ENCODE assay signal across 1 cellular context in the genomic region with DNA sequence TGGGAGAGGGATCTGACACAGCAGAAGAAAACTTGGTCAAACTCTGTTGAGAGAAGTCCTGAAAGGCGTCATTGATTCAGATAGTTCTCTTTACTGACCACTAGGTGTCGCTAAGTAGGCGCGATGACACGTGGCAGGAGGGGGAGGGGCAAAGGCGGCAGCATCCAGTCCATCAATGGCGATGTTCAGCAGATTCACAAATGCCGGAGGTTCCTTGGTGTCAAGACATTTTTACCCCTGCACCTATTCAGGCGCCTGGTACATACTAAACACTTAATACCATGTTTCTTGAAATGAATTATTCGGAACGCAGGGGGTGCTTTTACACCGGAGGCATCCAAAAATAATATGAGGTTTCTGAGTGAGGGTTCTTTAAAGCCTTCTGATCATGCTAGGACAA.
TF ChIP-seq lines count a peak whose summit lies in the region.

No MANE protein-coding gene starts in this region.

TF ChIP-seq in HepG2, 621 proteins besides CTCF, POLR2A, EP300 and RAD21 (continued from another document and continues in another):
- TF ChIP-seq, protein P1, sequence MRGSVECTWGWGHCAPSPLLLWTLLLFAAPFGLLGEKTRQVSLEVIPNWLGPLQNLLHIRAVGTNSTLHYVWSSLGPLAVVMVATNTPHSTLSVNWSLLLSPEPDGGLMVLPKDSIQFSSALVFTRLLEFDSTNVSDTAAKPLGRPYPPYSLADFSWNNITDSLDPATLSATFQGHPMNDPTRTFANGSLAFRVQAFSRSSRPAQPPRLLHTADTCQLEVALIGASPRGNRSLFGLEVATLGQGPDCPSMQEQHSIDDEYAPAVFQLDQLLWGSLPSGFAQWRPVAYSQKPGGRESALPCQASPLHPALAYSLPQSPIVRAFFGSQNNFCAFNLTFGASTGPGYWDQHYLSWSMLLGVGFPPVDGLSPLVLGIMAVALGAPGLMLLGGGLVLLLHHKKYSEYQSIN (CRISPR knock-in tag; IDR thresholded peaks at IDR 0.05; ENCODE audit: borderline replicate concordance), result no peak
- TF ChIP-seq ZNF879 (CRISPR knock-in tag; IDR thresholded peaks at IDR 0.05) (no peak), THAP7 (CRISPR knock-in tag; IDR thresholded peaks at IDR 0.05) (no peak), STAG1 (CRISPR knock-in tag; IDR thresholded peaks at IDR 0.05) (peak; percentile 58), CCAR2 (optimal IDR thresholded peaks at IDR 0.05; ENCODE audit: low read depth, low read length) (peak; percentile 58), ZNF503 (CRISPR knock-in tag; IDR thresholded peaks at IDR 0.05) (no peak), GATAD2A (CRISPR knock-in tag; IDR thresholded peaks at IDR 0.05) (0 out of 2 replicates have a peak, but pooled peaks have one; percentile 21), ZNF350 (CRISPR knock-in tag; IDR thresholded peaks at IDR 0.05; ENCODE audit: borderline replicate concordance, low read depth) (peak; percentile 35; the same call in 1 of the 2 replicates), ARNTL (CRISPR knock-in tag; IDR thresholded peaks at IDR 0.05) (0 out of 2 replicates have a peak, but pooled peaks have one; percentile 38), SNAI1 (CRISPR knock-in tag; IDR thresholded peaks at IDR 0.05; ENCODE audit: borderline replicate concordance) (no peak), FOXA1 (IDR thresholded peaks at IDR 0.05) (no peak), FOXA1 (CRISPR knock-in tag; IDR thresholded peaks at IDR 0.05) (peak; percentile 32; the same call in 1 of the 2 replicates), RFXAP (CRISPR knock-in tag; IDR thresholded peaks at IDR 0.05; ENCODE audit: borderline replicate concordance) (0 out of 2 replicates have a peak, but pooled peaks have one; percentile 32), RAD51 (IDR thresholded peaks at IDR 0.05; ENCODE audit: borderline replicate concordance) (no peak), ZNF17 (CRISPR knock-in tag; IDR thresholded peaks at IDR 0.05) (no peak), CBX2 (IDR thresholded peaks at IDR 0.05; ENCODE audit: low read depth, low read length) (no peak), CBX2 (CRISPR knock-in tag; IDR thresholded peaks at IDR 0.05; ENCODE audit: low read depth) (no peak), FOXA3 (CRISPR knock-in tag; IDR thresholded peaks at IDR 0.05) (peak; percentile 33; the same call in 1 of the 2 replicates), ZNF788 (CRISPR knock-in tag; IDR thresholded peaks at IDR 0.05; ENCODE audit: borderline replicate concordance) (peak; percentile 24; the same call in 1 of the 2 replicates), MXI1 (IDR thresholded peaks at IDR 0.05; ENCODE audit: borderline replicate concordance, low read depth, low read length) (0 out of 3 replicates have a peak, but pooled peaks have one; percentile 24), ARNT2 (CRISPR knock-in tag; IDR thresholded peaks at IDR 0.05; ENCODE audit: low read depth) (0 out of 2 replicates have a peak, but pooled peaks have one; percentile 48), SP1 (IDR thresholded peaks at IDR 0.05) (no peak), SP1 (CRISPR knock-in tag; IDR thresholded peaks at IDR 0.05) (peak; percentile 58; the same call in 1 of the 2 replicates), MYC (CRISPR knock-in tag; IDR thresholded peaks at IDR 0.05; ENCODE audit: borderline replicate concordance) (peak; percentile 95), SAP130 (CRISPR knock-in tag; IDR thresholded peaks at IDR 0.05; ENCODE audit: low read depth) (peak; percentile 39; the same call in 1 of the 2 replicates), ATF1 (CRISPR knock-in tag; IDR thresholded peaks at IDR 0.05) (peak; percentile 39; the same call in 1 of the 2 replicates), ZNF460 (CRISPR knock-in tag; IDR thresholded peaks at IDR 0.05; ENCODE audit: borderline replicate concordance) (no peak), ZNF281 (CRISPR knock-in tag; IDR thresholded peaks at IDR 0.05; ENCODE audit: borderline replicate concordance) (peak; percentile 100), SATB2 (CRISPR knock-in tag; IDR thresholded peaks at IDR 0.05) (no peak), BRCA1 (CRISPR knock-in tag; IDR thresholded peaks at IDR 0.05) (no peak), HOMEZ (CRISPR knock-in tag; IDR thresholded peaks at IDR 0.05; ENCODE audit: low read depth) (0 out of 2 replicates have a peak, but pooled peaks have one; percentile 32), HDAC6 (IDR thresholded peaks at IDR 0.05; ENCODE audit: low read depth, low read length) (no peak), ZNF644 (CRISPR knock-in tag; IDR thresholded peaks at IDR 0.05; ENCODE audit: low read depth) (no peak), KLF16 (CRISPR knock-in tag; IDR thresholded peaks at IDR 0.05) (0 out of 4 replicates have a peak, but pooled peaks of 1 of the 2 experiments have one; percentile 44), MAX (IDR thresholded peaks at IDR 0.05) (peak; percentile 98), BHLHE40 (IDR thresholded peaks at IDR 0.05; ENCODE audit: low read length) (peak; percentile 56; the same call in 1 of the 2 replicates), ZNF841 (CRISPR knock-in tag; IDR thresholded peaks at IDR 0.05; ENCODE audit: borderline replicate concordance) (no peak)
- TF ChIP-seq, protein P2, sequence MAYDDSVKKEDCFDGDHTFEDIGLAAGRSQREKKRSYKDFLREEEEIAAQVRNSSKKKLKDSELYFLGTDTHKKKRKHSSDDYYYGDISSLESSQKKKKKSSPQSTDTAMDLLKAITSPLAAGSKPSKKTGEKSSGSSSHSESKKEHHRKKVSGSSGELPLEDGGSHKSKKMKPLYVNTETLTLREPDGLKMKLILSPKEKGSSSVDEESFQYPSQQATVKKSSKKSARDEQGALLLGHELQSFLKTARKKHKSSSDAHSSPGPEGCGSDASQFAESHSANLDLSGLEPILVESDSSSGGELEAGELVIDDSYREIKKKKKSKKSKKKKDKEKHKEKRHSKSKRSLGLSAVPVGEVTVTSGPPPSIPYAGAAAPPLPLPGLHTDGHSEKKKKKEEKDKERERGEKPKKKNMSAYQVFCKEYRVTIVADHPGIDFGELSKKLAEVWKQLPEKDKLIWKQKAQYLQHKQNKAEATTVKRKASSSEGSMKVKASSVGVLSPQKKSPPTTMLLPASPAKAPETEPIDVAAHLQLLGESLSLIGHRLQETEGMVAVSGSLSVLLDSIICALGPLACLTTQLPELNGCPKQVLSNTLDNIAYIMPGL (CRISPR knock-in tag; IDR thresholded peaks at IDR 0.05; ENCODE audit: borderline replicate concordance in 1 of 2, low read depth in 1 of 2), result peak; percentile 42 to 70; a peak in 2 of 4 replicates
- TF ChIP-seq, protein P3, sequence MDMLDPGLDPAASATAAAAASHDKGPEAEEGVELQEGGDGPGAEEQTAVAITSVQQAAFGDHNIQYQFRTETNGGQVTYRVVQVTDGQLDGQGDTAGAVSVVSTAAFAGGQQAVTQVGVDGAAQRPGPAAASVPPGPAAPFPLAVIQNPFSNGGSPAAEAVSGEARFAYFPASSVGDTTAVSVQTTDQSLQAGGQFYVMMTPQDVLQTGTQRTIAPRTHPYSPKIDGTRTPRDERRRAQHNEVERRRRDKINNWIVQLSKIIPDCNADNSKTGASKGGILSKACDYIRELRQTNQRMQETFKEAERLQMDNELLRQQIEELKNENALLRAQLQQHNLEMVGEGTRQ (IDR thresholded peaks at IDR 0.05; ENCODE audit: low read depth, low read length), result peak; percentile 57
- TF ChIP-seq, protein P3 (CRISPR knock-in tag; IDR thresholded peaks at IDR 0.05; ENCODE audit: borderline replicate concordance), result no peak; the same call in 1 of the 2 replicates
- TF ChIP-seq, protein P4, sequence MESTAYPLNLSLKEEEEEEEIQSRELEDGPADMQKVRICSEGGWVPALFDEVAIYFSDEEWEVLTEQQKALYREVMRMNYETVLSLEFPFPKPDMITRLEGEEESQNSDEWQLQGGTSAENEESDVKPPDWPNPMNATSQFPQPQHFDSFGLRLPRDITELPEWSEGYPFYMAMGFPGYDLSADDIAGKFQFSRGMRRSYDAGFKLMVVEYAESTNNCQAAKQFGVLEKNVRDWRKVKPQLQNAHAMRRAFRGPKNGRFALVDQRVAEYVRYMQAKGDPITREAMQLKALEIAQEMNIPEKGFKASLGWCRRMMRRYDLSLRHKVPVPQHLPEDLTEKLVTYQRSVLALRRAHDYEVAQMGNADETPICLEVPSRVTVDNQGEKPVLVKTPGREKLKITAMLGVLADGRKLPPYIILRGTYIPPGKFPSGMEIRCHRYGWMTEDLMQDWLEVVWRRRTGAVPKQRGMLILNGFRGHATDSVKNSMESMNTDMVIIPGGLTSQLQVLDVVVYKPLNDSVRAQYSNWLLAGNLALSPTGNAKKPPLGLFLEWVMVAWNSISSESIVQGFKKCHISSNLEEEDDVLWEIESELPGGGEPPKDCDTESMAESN (CRISPR knock-in tag; conservative IDR thresholded peaks at IDR 0.05), result 0 out of 2 replicates have a peak, but pooled peaks have one; percentile 41
- TF ChIP-seq, protein P5, sequence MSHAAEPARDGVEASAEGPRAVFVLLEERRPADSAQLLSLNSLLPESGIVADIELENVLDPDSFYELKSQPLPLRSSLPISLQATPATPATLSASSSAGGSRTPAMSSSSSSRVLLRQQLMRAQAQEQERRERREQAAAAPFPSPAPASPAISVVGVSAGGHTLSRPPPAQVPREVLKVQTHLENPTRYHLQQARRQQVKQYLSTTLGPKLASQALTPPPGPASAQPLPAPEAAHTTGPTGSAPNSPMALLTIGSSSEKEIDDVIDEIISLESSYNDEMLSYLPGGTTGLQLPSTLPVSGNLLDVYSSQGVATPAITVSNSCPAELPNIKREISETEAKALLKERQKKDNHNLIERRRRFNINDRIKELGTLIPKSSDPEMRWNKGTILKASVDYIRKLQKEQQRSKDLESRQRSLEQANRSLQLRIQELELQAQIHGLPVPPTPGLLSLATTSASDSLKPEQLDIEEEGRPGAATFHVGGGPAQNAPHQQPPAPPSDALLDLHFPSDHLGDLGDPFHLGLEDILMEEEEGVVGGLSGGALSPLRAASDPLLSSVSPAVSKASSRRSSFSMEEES (CRISPR knock-in tag; IDR thresholded peaks at IDR 0.05), result peak; percentile 85
- TF ChIP-seq, protein P6, sequence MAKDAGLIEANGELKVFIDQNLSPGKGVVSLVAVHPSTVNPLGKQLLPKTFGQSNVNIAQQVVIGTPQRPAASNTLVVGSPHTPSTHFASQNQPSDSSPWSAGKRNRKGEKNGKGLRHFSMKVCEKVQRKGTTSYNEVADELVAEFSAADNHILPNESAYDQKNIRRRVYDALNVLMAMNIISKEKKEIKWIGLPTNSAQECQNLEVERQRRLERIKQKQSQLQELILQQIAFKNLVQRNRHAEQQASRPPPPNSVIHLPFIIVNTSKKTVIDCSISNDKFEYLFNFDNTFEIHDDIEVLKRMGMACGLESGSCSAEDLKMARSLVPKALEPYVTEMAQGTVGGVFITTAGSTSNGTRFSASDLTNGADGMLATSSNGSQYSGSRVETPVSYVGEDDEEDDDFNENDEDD (CRISPR knock-in tag; IDR thresholded peaks at IDR 0.05; ENCODE audit: borderline replicate concordance), result peak; percentile 89; the same call in 1 of the 2 replicates
